12 cellular contexts compared by ENCODE assay signal in the genomic region with DNA sequence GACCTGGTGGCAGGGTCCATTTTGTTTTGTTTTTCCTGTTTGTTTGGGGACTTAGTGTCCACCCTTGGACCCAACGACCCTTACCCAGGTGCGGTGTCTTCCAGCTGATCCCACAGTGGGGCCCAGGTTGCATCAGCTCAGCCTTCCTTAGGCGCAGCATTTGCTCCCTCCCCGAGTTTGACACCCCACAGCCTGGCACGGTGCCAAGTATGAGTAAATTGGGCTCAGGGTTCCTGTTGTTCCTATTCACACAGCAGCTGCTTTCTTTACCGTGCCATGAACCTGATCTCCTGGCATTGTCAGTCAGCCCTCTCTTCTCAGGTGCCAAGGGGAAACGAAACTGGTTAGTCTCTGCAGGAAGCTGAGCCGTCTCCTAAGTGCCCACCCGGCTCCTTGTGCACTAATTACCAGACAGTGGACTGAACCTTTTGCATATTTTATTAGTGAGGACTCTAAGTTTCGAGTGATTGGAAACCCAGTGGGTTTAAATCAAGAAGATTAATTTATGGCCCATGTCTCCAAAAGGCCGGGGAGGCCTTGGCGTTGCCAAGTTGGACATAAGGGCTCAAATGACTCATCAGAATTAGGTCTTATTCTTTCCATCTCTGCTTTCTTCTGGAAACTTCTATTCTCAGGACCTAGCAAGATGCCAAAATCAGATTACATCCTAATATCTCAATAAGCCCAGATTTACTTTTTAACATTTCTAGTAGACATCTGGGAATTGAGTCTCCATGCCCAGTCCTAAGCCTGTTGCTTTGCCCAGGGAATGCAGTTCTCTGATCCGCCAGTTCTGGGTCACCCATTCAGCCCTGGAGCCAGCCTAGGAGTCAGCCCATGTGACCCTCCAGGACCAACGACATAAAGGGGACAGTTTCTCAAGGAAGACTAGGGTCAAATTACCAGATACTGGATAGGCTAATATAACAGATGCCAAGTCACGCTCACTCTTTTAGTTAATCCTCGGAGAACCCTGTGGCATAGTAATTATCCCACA.
A peak's percentile ranks its signal among the peaks of the same experiment; 100 is the strongest.
DNase-seq lines count a peak whose midpoint lies in the region; TF ChIP-seq lines count a peak whose summit lies in the region.
"Had no signal": no experiment of that assay in that cellular context is flagged by ENCODE, and none has a peak within 500 bp of the region (broad histone marks: within the 10 kb centered on the region; RNA-seq: fewer than 3 reads in every experiment).

No MANE protein-coding gene starts in this region.

- intact Hi-C loops in esophagus squamous epithelium (cut with DNase I) (no loop called here), sigmoid colon (cut with DNase I) (no loop called here)
- intact Hi-C loops in activated T-helper 1 cell treated with anti-CD3 and anti-CD28 coated beads, Interleukin-12 subunit alpha, Interleukin-12 subunit beta, Interleukin-2, Interleukin-4 antibody, amounts not matched to agents 30 ng/mL and 10 ng/mL and 1 ng/mL, durations not matched to agents 14 hours and 24 hours and 36 hours (cut with micrococcal nuclease): no loop called here

- H3K4me1 Mint-ChIP-seq in activated T-helper 1 cell treated with anti-CD3 and anti-CD28 coated beads, Interleukin-12 subunit alpha, Interleukin-12 subunit beta, Interleukin-2, Interleukin-4 antibody, amounts not matched to agents 30 ng/mL and 10 ng/mL and 1 ng/mL, durations not matched to agents 14 hours and 24 hours and 36 hours (ENCODE audit: low read depth): peaks cover 28% of the 10 kb centered on the region
- H3K4me1 Mint-ChIP-seq in neural progenitor cell: peaks cover 17% of the 10 kb centered on the region

- no peak overlapping the region for H3K4me3 ChIP-seq in MG63
- peak overlapping the region in 2 of 4 donors; percentile 4 to 37 for H3K4me3 ChIP-seq in esophagus squamous epithelium
- H3K4me3 ChIP-seq in sigmoid colon: no peak overlapping the region
- no peak overlapping the region for H3K4me3 ChIP-seq in neural progenitor cell
- no peak overlapping the region for H3K4me3 ChIP-seq in HAP-1

- H3K27ac Mint-ChIP-seq in activated T-helper 1 cell treated with anti-CD3 and anti-CD28 coated beads, Interleukin-12 subunit alpha, Interleukin-12 subunit beta, Interleukin-2, Interleukin-4 antibody, amounts not matched to agents 30 ng/mL and 10 ng/mL and 1 ng/mL, durations not matched to agents 14 hours and 24 hours and 36 hours: no peak overlapping the region
- no peak overlapping the region for H3K27ac Mint-ChIP-seq in neural progenitor cell

- H3F3A ChIP-seq in neural progenitor cell (ENCODE audit: low read depth): no peaks in the 10 kb centered on the region

- H2AFZ ChIP-seq in neural progenitor cell (replicated peaks): no peak overlapping the region

- H3K79me2 ChIP-seq in neural progenitor cell (ENCODE audit: low read depth): no peaks in the 10 kb centered on the region

- peaks cover 13 to 30% (median 15%) of the 10 kb centered on the region in 3 donors for H3K4me1 ChIP-seq in esophagus squamous epithelium
- peaks cover 0 to 19% (median 0%) of the 10 kb centered on the region in 4 donors for H3K4me1 ChIP-seq in sigmoid colon
- no peaks in the 10 kb centered on the region for H3K4me1 ChIP-seq in neural progenitor cell
- H3K4me1 ChIP-seq in HAP-1: no peaks in the 10 kb centered on the region

- H3K36me3 ChIP-seq in MG63 (no peaks in the 10 kb centered on the region), esophagus squamous epithelium (no peaks in the 10 kb centered on the region), sigmoid colon (no peaks in the 10 kb centered on the region), neural progenitor cell (no peaks in the 10 kb centered on the region), HAP-1 (replicated peaks) (no peaks in the 10 kb centered on the region)

- H3K4me3 Mint-ChIP-seq in activated T-helper 1 cell treated with anti-CD3 and anti-CD28 coated beads, Interleukin-12 subunit alpha, Interleukin-12 subunit beta, Interleukin-2, Interleukin-4 antibody, amounts not matched to agents 30 ng/mL and 10 ng/mL and 1 ng/mL, durations not matched to agents 14 hours and 24 hours and 36 hours: no peak overlapping the region
- no peak overlapping the region for H3K4me3 Mint-ChIP-seq in neural progenitor cell
- H3K4me3 Mint-ChIP-seq: neural crest cell had no signal

- WGBS in esophagus squamous epithelium, 2 donors: 32 to 41% methylated on average over 14 to 16 of the region's 16 CpGs
- 70 to 76% methylated on average over 16 of the region's 16 CpGs for WGBS in sigmoid colon, 2 donors

- H3K4me2 ChIP-seq in neural progenitor cell: no peak overlapping the region

- TF ChIP-seq EP300 in sigmoid colon (IDR thresholded peaks at IDR 0.05): no peak

- TF ChIP-seq CTCF in esophagus squamous epithelium (IDR thresholded peaks at IDR 0.05) (no peak), sigmoid colon (IDR thresholded peaks at IDR 0.05) (no peak), neural progenitor cell (IDR thresholded peaks at IDR 0.05) (no peak)

- H4K20me1 ChIP-seq in neural progenitor cell (ENCODE audit: low read depth): no peaks in the 10 kb centered on the region

- H3K36me3 Mint-ChIP-seq in activated T-helper 1 cell treated with anti-CD3 and anti-CD28 coated beads, Interleukin-12 subunit alpha, Interleukin-12 subunit beta, Interleukin-2, Interleukin-4 antibody, amounts not matched to agents 30 ng/mL and 10 ng/mL and 1 ng/mL, durations not matched to agents 14 hours and 24 hours and 36 hours (ENCODE audit: low read depth): peaks cover 11% of the 10 kb centered on the region
- H3K36me3 Mint-ChIP-seq in neural progenitor cell: no peaks in the 10 kb centered on the region

- DNase-seq in MG63 (peak; percentile 47), NCI-H774 (lab: John Stamatoyannopoulos, UW) (peak; percentile 89), esophagus squamous epithelium (lab: John Stamatoyannopoulos, UW) (no peak), sigmoid colon (peak; percentile 74), neural progenitor cell (ENCODE audit: low spot score) (no peak), activated gamma-delta T cell (lab: John Stamatoyannopoulos, UW) (no peak), HAP-1 (ENCODE audit: low spot score in 2 of 2) (no peak)
- DNase-seq in activated T-helper 1 cell treated with anti-CD3 and anti-CD28 coated beads, Interleukin-12 subunit alpha, Interleukin-12 subunit beta, Interleukin-2, Interleukin-4 antibody, amounts not matched to agents 30 ng/mL and 10 ng/mL and 1 ng/mL, durations not matched to agents 14 hours and 24 hours and 36 hours (ENCODE audit: low spot score): no peak
- DNase-seq: activated effector memory CD4-positive, alpha-beta T cell treated with anti-CD3 and anti-CD28 coated beads, Interleukin-2, amount 50 U/mL, for 16 hours; DND-41 had no signal

- TF ChIP-seq POLR2A in esophagus squamous epithelium (IDR thresholded peaks at IDR 0.05) (no peak), sigmoid colon (IDR thresholded peaks at IDR 0.05) (no peak)

- H3K27ac ChIP-seq in esophagus squamous epithelium (peak overlapping the region; percentile 64 to 77 (median 72)), sigmoid colon (peak overlapping the region; percentile 6 to 64 (median 44)), neural progenitor cell (no peak overlapping the region)
- H3K27ac ChIP-seq: HL-60 had no signal

- H3K9me3 ChIP-seq in MG63: no peaks in the 10 kb centered on the region
- no peaks in the 10 kb centered on the region for H3K9me3 ChIP-seq in esophagus squamous epithelium
- H3K9me3 ChIP-seq in sigmoid colon: no peaks in the 10 kb centered on the region
- no peaks in the 10 kb centered on the region for H3K9me3 ChIP-seq in neural progenitor cell (ENCODE audit: low read depth)
- H3K9me3 ChIP-seq in HAP-1: no peaks in the 10 kb centered on the region

- H3K27me3 ChIP-seq in MG63 (no peaks in the 10 kb centered on the region), esophagus squamous epithelium (no peaks in the 10 kb centered on the region), sigmoid colon (no peaks in the 10 kb centered on the region), neural progenitor cell (no peaks in the 10 kb centered on the region), HAP-1 (ENCODE audit: low read depth) (no peaks in the 10 kb centered on the region)

- H3K27me3 Mint-ChIP-seq in activated T-helper 1 cell treated with anti-CD3 and anti-CD28 coated beads, Interleukin-12 subunit alpha, Interleukin-12 subunit beta, Interleukin-2, Interleukin-4 antibody, amounts not matched to agents 30 ng/mL and 10 ng/mL and 1 ng/mL, durations not matched to agents 14 hours and 24 hours and 36 hours (ENCODE audit: insufficient read depth): no peaks in the 10 kb centered on the region
- peaks cover 8% of the 10 kb centered on the region for H3K27me3 Mint-ChIP-seq in neural progenitor cell (ENCODE audit: insufficient read depth, low read depth)

- no peak overlapping the region for H3K9ac ChIP-seq in neural progenitor cell

- no peaks in the 10 kb centered on the region for H3K9me3 Mint-ChIP-seq in activated T-helper 1 cell treated with anti-CD3 and anti-CD28 coated beads, Interleukin-12 subunit alpha, Interleukin-12 subunit beta, Interleukin-2, Interleukin-4 antibody, amounts not matched to agents 30 ng/mL and 10 ng/mL and 1 ng/mL, durations not matched to agents 14 hours and 24 hours and 36 hours
- H3K9me3 Mint-ChIP-seq in neural progenitor cell: no peaks in the 10 kb centered on the region
- H3K9me3 Mint-ChIP-seq: neural crest cell had no signal

- in situ Hi-C loops in HAP-1 (cut with MboI; ENCODE audit: low sequenced_read_pairs): no loop called here

Comparison
In these comparisons a context has a peak if more than half of its experiments do, and no peak if none do; other contexts are left out.
1. DNase-seq: peak in MG63 (single experiment), NCI-H774 (single experiment) and sigmoid colon (single experiment); none in esophagus squamous epithelium (single experiment), activated T-helper 1 cell treated with anti-CD3 and anti-CD28 coated beads, Interleukin-12 subunit alpha, Interleukin-12 subunit beta, Interleukin-2, Interleukin-4 antibody, amounts not matched to agents 30 ng/mL and 10 ng/mL and 1 ng/mL, durations not matched to agents 14 hours and 24 hours and 36 hours (single experiment), neural progenitor cell (single experiment), activated gamma-delta T cell (single experiment) and HAP-1 (0 of 2).